18 cellular contexts compared by ENCODE assay signal in the genomic region with DNA sequence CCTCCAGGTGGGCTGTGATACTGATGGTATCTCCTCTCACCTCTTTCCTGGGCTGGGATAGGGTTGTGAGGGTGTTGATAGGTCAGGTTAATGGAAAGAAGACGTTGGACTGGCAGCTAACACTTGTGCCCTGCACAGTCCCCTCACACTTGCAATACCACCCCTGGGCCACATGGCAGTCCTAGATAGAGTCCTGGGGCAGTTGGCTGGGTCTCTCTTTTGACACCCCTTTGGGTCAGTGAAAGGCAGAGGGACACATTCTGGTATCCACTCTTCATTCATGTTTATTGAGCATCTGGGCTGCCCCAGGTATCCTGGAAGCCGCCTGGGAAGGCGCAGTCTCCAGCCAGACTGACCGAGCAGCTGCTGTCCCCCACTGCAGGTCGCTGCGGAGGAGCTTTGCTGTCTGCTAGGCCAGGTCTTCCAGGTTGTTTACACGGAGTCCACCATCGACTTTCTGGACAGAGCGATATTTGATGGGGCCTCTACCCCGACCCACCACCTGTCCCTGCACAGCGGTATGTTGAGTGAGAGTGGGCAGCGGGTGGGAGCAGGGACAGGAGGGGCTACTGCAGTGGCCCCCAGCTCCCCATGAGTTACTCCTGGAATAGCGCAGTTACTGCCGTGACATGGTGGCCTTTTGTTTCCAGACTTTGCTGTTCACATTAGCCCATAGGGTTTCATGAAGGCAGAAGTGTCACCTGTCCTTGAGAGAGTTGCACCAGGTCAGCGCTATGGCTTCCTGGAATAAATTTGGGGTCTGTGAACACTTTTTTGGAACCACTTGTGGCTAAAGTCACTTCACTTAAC. TPM values are rescaled to one million over a fixed set of nuclear protein-coding genes. Genes with fewer than 3 reads are reported as not detected.
DNase-seq lines count a peak whose midpoint lies in the region; ATAC-seq and TF ChIP-seq lines count a peak whose summit lies in the region.
"Had no signal": no experiment of that assay in that cellular context is flagged by ENCODE, and none has a peak within 500 bp of the region (broad histone marks: within the 10 kb centered on the region; RNA-seq: fewer than 3 reads in every experiment).

No MANE protein-coding gene starts in this region.

- intact Hi-C loops in OCI-LY7 (cut with micrococcal nuclease; ENCODE audit: unreplicated experiment), result no loop called here
- intact Hi-C loops in vagina (cut with DNase I), result no loop called here

- CTCF ChIA-PET in OCI-LY7 (lab: Charles Lee; ENCODE audit: unreplicated experiment), result no interaction called here

- TF ChIP-seq POLR2A in vagina (IDR thresholded peaks at IDR 0.05), result no peak

- H3K4me3 ChIP-seq in OCI-LY7 (ENCODE audit: low read depth, low read length, poor library complexity, severe bottlenecking) (no peak overlapping the region), vagina (no peak overlapping the region)
- H3K4me3 ChIP-seq: cardiac muscle cell, lung, upper lobe of right lung had no signal

- POLR2A ChIA-PET in OCI-LY7 (lab: Charles Lee), result interaction anchor here (0.8 to 1.1 kb wide), 2 partner anchors 42 to 66 kb away, joined by 3 read pairs; no protein-coding TSS in a partner anchor

- no peak for ATAC-seq in stimulated activated naive CD8-positive, alpha-beta T cell treated with anti-CD3 and anti-CD28 coated beads, Interleukin-15, Interleukin-2, amounts not matched to agents 100 U/mL and 50 U/mL, for 24 hours
- ATAC-seq: activated CD8-positive, alpha-beta memory T cell treated with anti-CD3 and anti-CD28 coated beads, Interleukin-2, amount 10 ng/mL, durations not matched to agents 7 days and 5 days; activated naive CD8-positive, alpha-beta T cell treated with anti-CD3 and anti-CD28 coated beads, Interleukin-2, amount 50 U/mL, for 24 hours; foreskin keratinocyte; right cardiac atrium; upper lobe of right lung had no signal

- TF ChIP-seq CTCF in OCI-LY7 (conservative IDR thresholded peaks at IDR 0.05; ENCODE audit: low read length), result 0 out of 2 replicates have a peak, but pooled peaks have one; percentile 15
- TF ChIP-seq CTCF in glutamatergic neuron (IDR thresholded peaks at IDR 0.05; ENCODE audit: partially characterized antibody, unreplicated experiment), result peak; percentile 22
- TF ChIP-seq CTCF in vagina (IDR thresholded peaks at IDR 0.05), result no peak

- H3K9me3 ChIP-seq in OCI-LY7 (ENCODE audit: low read length), result no peaks in the 10 kb centered on the region
- H3K9me3 ChIP-seq in vagina, result no peaks in the 10 kb centered on the region
- H3K9me3 ChIP-seq: upper lobe of right lung had no signal

- H3K36me3 ChIP-seq in OCI-LY7 (ENCODE audit: insufficient read depth, low read length), result peaks cover 96% of the 10 kb centered on the region
- peaks cover 0 to 56% of the 10 kb centered on the region in 2 donors for H3K36me3 ChIP-seq in vagina

- no peak overlapping the region for H3K4me2 ChIP-seq in OCI-LY7 (ENCODE audit: low read length)

- no peak for DNase-seq in stimulated activated naive CD8-positive, alpha-beta T cell treated with anti-CD3 and anti-CD28 coated beads, Interleukin-15, Interleukin-2, amounts not matched to agents 100 U/mL and 50 U/mL, for 24 hours
- DNase-seq in OCI-LY7 (ENCODE audit: low spot score), result no peak
- DNase-seq in glutamatergic neuron, result no peak
- no peak for DNase-seq in stimulated activated naive CD4-positive, alpha-beta T cell (lab: John Stamatoyannopoulos, UW)
- no peak for DNase-seq in vagina (ENCODE audit: extremely low spot score in 2 of 2)
- DNase-seq in NCI-H146 (lab: John Stamatoyannopoulos, UW), result no peak
- DNase-seq: activated CD8-positive, alpha-beta memory T cell treated with anti-CD3 and anti-CD28 coated beads, Interleukin-2, amount 10 ng/mL, durations not matched to agents 7 days and 5 days; activated naive CD8-positive, alpha-beta T cell treated with anti-CD3 and anti-CD28 coated beads, Interleukin-2, amount 50 U/mL, for 24 hours; foreskin keratinocyte; NCI-H1092; NK-92 treated with Interleukin-12 subunit alpha and Interleukin-12 subunit beta, amount 100 ng/mL, for 24 hours; right cardiac atrium; stimulated activated CD4-positive, alpha-beta T cell treated with anti-CD3 and anti-CD28 coated beads, Interleukin-2, amount 100 ng/mL, for 48 hours; upper lobe of right lung had no signal

- H2AFZ ChIP-seq in OCI-LY7 (ENCODE audit: low read length), result no peak overlapping the region

- no peaks in the 10 kb centered on the region for H3K9me3 Mint-ChIP-seq in stimulated activated naive CD8-positive, alpha-beta T cell treated with anti-CD3 and anti-CD28 coated beads, Interleukin-15, Interleukin-2, amounts not matched to agents 100 ng/mL and 50 ng/mL, for 24 hours
- H3K9me3 Mint-ChIP-seq in glutamatergic neuron (ENCODE audit: unreplicated experiment), result peaks cover 12% of the 10 kb centered on the region
- H3K9me3 Mint-ChIP-seq: activated naive CD8-positive, alpha-beta T cell treated with anti-CD3 and anti-CD28 coated beads, Interleukin-2, amount 50 U/mL, for 24 hours had no signal

- H3K27ac Mint-ChIP-seq in stimulated activated naive CD8-positive, alpha-beta T cell treated with anti-CD3 and anti-CD28 coated beads, Interleukin-15, Interleukin-2, amounts not matched to agents 100 ng/mL and 50 ng/mL, for 24 hours, result peak overlapping the region; percentile 16
- H3K27ac Mint-ChIP-seq in glutamatergic neuron (ENCODE audit: unreplicated experiment), result peak overlapping the region; percentile 77
- H3K27ac Mint-ChIP-seq: activated CD8-positive, alpha-beta memory T cell treated with anti-CD3 and anti-CD28 coated beads, Interleukin-2, amount 10 ng/mL, durations not matched to agents 7 days and 5 days had no signal

- H3K4me3 Mint-ChIP-seq in stimulated activated naive CD8-positive, alpha-beta T cell treated with anti-CD3 and anti-CD28 coated beads, Interleukin-15, Interleukin-2, amounts not matched to agents 100 ng/mL and 50 ng/mL, for 24 hours, result no peak overlapping the region
- no peak overlapping the region for H3K4me3 Mint-ChIP-seq in glutamatergic neuron (ENCODE audit: unreplicated experiment)
- H3K4me3 Mint-ChIP-seq: activated CD8-positive, alpha-beta memory T cell treated with anti-CD3 and anti-CD28 coated beads, Interleukin-2, amount 10 ng/mL, durations not matched to agents 7 days and 5 days; activated naive CD8-positive, alpha-beta T cell treated with anti-CD3 and anti-CD28 coated beads, Interleukin-2, amount 50 U/mL, for 24 hours; B cell had no signal

- H3K27ac ChIP-seq in OCI-LY7 (ENCODE audit: low read depth, low read length, poor library complexity, severe bottlenecking), result no peak overlapping the region
- no peak overlapping the region for H3K27ac ChIP-seq in vagina
- H3K27ac ChIP-seq: cardiac muscle cell, foreskin keratinocyte, upper lobe of right lung had no signal

- H3K79me2 ChIP-seq in OCI-LY7 (ENCODE audit: insufficient read depth, low read depth, low read length), result no peaks in the 10 kb centered on the region

- H3K4me1 ChIP-seq in OCI-LY7 (ENCODE audit: insufficient read depth, low read length, poor library complexity, severe bottlenecking), result no peaks in the 10 kb centered on the region
- H3K4me1 ChIP-seq in vagina, result no peaks in the 10 kb centered on the region
- H3K4me1 ChIP-seq: foreskin keratinocyte, upper lobe of right lung had no signal

- no peaks in the 10 kb centered on the region for H4K20me1 ChIP-seq in OCI-LY7 (ENCODE audit: insufficient read depth, low read length)

- H3K4me1 Mint-ChIP-seq in stimulated activated naive CD8-positive, alpha-beta T cell treated with anti-CD3 and anti-CD28 coated beads, Interleukin-15, Interleukin-2, amounts not matched to agents 100 ng/mL and 50 ng/mL, for 24 hours (ENCODE audit: low read depth), result peaks cover 8% of the 10 kb centered on the region
- peaks cover 38% of the 10 kb centered on the region for H3K4me1 Mint-ChIP-seq in glutamatergic neuron (ENCODE audit: low read depth, unreplicated experiment)

- no peaks in the 10 kb centered on the region for H3K27me3 ChIP-seq in vagina
- H3K27me3 ChIP-seq: cardiac muscle cell, foreskin keratinocyte, upper lobe of right lung had no signal

- BruUV-seq in OCI-LY7 (replicated peaks; lab: Mats Ljungman, UMichigan), result no TSS peak

- H3K36me3 Mint-ChIP-seq in stimulated activated naive CD8-positive, alpha-beta T cell treated with anti-CD3 and anti-CD28 coated beads, Interleukin-15, Interleukin-2, amounts not matched to agents 100 ng/mL and 50 ng/mL, for 24 hours (ENCODE audit: low read depth), result peaks cover 29% of the 10 kb centered on the region
- peaks cover 6% of the 10 kb centered on the region for H3K36me3 Mint-ChIP-seq in glutamatergic neuron (ENCODE audit: unreplicated experiment)

- no peaks in the 10 kb centered on the region for H3K9me2 ChIP-seq in OCI-LY7 (ENCODE audit: insufficient read depth, low read length)

- no peaks in the 10 kb centered on the region for H3K27me3 Mint-ChIP-seq in stimulated activated naive CD8-positive, alpha-beta T cell treated with anti-CD3 and anti-CD28 coated beads, Interleukin-15, Interleukin-2, amounts not matched to agents 100 ng/mL and 50 ng/mL, for 24 hours
- H3K27me3 Mint-ChIP-seq in glutamatergic neuron (ENCODE audit: unreplicated experiment), result peaks cover 9% of the 10 kb centered on the region
- H3K27me3 Mint-ChIP-seq: activated CD8-positive, alpha-beta memory T cell treated with anti-CD3 and anti-CD28 coated beads, Interleukin-2, amount 10 ng/mL, durations not matched to agents 7 days and 5 days; activated naive CD8-positive, alpha-beta T cell treated with anti-CD3 and anti-CD28 coated beads, Interleukin-2, amount 50 U/mL, for 24 hours; B cell had no signal

RNA-seq across cellular contexts. Expression of a gene that starts 19.1 kb away (rescaled TPM):
- not detected in 2 replicates for total RNA-seq in OCI-LY7 (2014; rRNA removed; shearing (Covaris generic))
- total RNA-seq in OCI-LY7 (2022) (not detected in 2 replicates), glutamatergic neuron (ENCODE audit: unreplicated experiment) (125 TPM), vagina (9.6 TPM)

RNA-seq across cellular contexts. Expression of a gene that starts 41.8 kb away (rescaled TPM):
- total RNA-seq in OCI-LY7 (2014; rRNA removed; shearing (Covaris generic)), result 113 and 117 TPM in 2 replicates
- total RNA-seq in OCI-LY7 (2022), result 137 and 141 TPM in 2 replicates
- 90.1 TPM for total RNA-seq in glutamatergic neuron (ENCODE audit: unreplicated experiment)
- total RNA-seq in vagina, result 71.2 TPM

Comparison
In these comparisons a context has a peak if more than half of its experiments do, and no peak if none do; other contexts are left out.
1. CTCF ChIP-seq: peak in OCI-LY7 (single experiment) and glutamatergic neuron (single experiment); none in vagina (0 of 3).
2. RNA of a gene that starts 19.1 kb away (total RNA-seq): 125 TPM in glutamatergic neuron (single experiment); 9.6 TPM in vagina (single experiment) and not detected in OCI-LY7; every median in the first group is over 10 times any median in the second.